2 cellular contexts compared by ENCODE assay signal in the genomic region with DNA sequence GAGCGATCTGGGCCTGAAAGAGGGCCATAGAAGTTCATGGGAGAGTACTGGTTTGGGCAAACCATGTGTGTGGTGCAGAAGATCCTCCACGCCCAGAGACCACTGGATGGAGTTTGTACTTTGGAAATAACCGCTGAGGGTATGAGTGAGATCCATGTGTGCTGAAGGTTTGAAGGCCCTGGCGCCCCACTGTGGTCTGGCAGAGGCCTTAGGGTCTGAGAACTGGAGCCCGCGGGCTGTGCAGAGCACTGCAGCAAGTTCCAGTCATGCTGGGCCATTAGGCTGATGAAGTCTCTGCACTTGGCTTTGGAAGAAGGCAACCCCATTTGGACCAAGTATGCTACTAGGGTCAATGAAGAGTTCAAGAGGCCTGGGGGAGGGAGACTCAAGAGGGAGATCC.
TF ChIP-seq lines count a peak whose summit lies in the region.

No MANE protein-coding gene starts in this region.

TF ChIP-seq in GM23338, 12 proteins besides CTCF, POLR2A, EP300 and RAD21 (continues in another document):
- TF ChIP-seq, protein P1, sequence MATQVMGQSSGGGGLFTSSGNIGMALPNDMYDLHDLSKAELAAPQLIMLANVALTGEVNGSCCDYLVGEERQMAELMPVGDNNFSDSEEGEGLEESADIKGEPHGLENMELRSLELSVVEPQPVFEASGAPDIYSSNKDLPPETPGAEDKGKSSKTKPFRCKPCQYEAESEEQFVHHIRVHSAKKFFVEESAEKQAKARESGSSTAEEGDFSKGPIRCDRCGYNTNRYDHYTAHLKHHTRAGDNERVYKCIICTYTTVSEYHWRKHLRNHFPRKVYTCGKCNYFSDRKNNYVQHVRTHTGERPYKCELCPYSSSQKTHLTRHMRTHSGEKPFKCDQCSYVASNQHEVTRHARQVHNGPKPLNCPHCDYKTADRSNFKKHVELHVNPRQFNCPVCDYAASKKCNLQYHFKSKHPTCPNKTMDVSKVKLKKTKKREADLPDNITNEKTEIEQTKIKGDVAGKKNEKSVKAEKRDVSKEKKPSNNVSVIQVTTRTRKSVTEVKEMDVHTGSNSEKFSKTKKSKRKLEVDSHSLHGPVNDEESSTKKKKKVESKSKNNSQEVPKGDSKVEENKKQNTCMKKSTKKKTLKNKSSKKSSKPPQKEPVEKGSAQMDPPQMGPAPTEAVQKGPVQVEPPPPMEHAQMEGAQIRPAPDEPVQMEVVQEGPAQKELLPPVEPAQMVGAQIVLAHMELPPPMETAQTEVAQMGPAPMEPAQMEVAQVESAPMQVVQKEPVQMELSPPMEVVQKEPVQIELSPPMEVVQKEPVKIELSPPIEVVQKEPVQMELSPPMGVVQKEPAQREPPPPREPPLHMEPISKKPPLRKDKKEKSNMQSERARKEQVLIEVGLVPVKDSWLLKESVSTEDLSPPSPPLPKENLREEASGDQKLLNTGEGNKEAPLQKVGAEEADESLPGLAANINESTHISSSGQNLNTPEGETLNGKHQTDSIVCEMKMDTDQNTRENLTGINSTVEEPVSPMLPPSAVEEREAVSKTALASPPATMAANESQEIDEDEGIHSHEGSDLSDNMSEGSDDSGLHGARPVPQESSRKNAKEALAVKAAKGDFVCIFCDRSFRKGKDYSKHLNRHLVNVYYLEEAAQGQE (IDR thresholded peaks at IDR 0.05; ENCODE audit: unreplicated experiment), result no peak
- no peak for TF ChIP-seq EZH2 (IDR thresholded peaks at IDR 0.05; ENCODE audit: low read depth, unreplicated experiment)
- TF ChIP-seq CREB1 (CRISPR knock-in tag; IDR thresholded peaks at IDR 0.05; ENCODE audit: low read depth), result no peak
- no peak for TF ChIP-seq POLR2AphosphoS5 (IDR thresholded peaks at IDR 0.05; ENCODE audit: low read depth)
- no peak for TF ChIP-seq NANOG (IDR thresholded peaks at IDR 0.05; ENCODE audit: borderline replicate concordance)
- TF ChIP-seq, protein P2, sequence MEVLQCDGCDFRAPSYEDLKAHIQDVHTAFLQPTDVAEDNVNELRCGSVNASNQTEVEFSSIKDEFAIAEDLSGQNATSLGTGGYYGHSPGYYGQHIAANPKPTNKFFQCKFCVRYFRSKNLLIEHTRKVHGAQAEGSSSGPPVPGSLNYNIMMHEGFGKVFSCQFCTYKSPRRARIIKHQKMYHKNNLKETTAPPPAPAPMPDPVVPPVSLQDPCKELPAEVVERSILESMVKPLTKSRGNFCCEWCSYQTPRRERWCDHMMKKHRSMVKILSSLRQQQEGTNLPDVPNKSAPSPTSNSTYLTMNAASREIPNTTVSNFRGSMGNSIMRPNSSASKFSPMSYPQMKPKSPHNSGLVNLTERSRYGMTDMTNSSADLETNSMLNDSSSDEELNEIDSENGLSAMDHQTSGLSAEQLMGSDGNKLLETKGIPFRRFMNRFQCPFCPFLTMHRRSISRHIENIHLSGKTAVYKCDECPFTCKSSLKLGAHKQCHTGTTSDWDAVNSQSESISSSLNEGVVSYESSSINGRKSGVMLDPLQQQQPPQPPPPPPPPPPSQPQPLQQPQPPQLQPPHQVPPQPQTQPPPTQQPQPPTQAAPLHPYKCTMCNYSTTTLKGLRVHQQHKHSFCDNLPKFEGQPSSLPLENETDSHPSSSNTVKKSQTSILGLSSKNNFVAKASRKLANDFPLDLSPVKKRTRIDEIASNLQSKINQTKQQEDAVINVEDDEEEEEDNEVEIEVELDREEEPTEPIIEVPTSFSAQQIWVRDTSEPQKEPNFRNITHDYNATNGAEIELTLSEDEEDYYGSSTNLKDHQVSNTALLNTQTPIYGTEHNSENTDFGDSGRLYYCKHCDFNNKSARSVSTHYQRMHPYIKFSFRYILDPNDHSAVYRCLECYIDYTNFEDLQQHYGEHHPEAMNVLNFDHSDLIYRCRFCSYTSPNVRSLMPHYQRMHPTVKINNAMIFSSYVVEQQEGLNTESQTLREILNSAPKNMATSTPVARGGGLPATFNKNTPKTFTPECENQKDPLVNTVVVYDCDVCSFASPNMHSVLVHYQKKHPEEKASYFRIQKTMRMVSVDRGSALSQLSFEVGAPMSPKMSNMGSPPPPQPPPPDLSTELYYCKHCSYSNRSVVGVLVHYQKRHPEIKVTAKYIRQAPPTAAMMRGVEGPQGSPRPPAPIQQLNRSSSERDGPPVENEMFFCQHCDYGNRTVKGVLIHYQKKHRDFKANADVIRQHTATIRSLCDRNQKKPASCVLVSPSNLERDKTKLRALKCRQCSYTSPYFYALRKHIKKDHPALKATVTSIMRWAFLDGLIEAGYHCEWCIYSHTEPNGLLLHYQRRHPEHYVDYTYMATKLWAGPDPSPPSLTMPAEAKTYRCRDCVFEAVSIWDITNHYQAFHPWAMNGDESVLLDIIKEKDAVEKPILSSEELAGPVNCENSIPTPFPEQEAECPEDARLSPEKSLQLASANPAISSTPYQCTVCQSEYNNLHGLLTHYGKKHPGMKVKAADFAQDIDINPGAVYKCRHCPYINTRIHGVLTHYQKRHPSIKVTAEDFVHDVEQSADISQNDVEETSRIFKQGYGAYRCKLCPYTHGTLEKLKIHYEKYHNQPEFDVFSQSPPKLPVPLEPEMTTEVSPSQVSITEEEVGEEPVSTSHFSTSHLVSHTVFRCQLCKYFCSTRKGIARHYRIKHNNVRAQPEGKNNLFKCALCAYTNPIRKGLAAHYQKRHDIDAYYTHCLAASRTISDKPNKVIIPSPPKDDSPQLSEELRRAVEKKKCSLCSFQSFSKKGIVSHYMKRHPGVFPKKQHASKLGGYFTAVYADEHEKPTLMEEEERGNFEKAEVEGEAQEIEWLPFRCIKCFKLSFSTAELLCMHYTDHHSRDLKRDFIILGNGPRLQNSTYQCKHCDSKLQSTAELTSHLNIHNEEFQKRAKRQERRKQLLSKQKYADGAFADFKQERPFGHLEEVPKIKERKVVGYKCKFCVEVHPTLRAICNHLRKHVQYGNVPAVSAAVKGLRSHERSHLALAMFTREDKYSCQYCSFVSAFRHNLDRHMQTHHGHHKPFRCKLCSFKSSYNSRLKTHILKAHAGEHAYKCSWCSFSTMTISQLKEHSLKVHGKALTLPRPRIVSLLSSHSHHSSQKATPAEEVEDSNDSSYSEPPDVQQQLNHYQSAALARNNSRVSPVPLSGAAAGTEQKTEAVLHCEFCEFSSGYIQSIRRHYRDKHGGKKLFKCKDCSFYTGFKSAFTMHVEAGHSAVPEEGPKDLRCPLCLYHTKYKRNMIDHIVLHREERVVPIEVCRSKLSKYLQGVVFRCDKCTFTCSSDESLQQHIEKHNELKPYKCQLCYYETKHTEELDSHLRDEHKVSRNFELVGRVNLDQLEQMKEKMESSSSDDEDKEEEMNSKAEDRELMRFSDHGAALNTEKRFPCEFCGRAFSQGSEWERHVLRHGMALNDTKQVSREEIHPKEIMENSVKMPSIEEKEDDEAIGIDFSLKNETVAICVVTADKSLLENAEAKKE (CRISPR knock-in tag; IDR thresholded peaks at IDR 0.05), result no peak
- no peak for TF ChIP-seq EZH2phosphoT487 (IDR thresholded peaks at IDR 0.05; ENCODE audit: unreplicated experiment)
- TF ChIP-seq, protein P3, sequence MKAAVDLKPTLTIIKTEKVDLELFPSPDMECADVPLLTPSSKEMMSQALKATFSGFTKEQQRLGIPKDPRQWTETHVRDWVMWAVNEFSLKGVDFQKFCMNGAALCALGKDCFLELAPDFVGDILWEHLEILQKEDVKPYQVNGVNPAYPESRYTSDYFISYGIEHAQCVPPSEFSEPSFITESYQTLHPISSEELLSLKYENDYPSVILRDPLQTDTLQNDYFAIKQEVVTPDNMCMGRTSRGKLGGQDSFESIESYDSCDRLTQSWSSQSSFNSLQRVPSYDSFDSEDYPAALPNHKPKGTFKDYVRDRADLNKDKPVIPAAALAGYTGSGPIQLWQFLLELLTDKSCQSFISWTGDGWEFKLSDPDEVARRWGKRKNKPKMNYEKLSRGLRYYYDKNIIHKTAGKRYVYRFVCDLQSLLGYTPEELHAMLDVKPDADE (IDR thresholded peaks at IDR 0.05), result no peak
- TF ChIP-seq JUNB (IDR thresholded peaks at IDR 0.05; ENCODE audit: unreplicated experiment), result no peak
- no peak for TF ChIP-seq ZNF331 (CRISPR knock-in tag; IDR thresholded peaks at IDR 0.05; ENCODE audit: low read depth)

TF ChIP-seq in K562, 482 proteins besides CTCF, POLR2A, EP300 and RAD21 (continued from another document):
- TF ChIP-seq, protein P4, sequence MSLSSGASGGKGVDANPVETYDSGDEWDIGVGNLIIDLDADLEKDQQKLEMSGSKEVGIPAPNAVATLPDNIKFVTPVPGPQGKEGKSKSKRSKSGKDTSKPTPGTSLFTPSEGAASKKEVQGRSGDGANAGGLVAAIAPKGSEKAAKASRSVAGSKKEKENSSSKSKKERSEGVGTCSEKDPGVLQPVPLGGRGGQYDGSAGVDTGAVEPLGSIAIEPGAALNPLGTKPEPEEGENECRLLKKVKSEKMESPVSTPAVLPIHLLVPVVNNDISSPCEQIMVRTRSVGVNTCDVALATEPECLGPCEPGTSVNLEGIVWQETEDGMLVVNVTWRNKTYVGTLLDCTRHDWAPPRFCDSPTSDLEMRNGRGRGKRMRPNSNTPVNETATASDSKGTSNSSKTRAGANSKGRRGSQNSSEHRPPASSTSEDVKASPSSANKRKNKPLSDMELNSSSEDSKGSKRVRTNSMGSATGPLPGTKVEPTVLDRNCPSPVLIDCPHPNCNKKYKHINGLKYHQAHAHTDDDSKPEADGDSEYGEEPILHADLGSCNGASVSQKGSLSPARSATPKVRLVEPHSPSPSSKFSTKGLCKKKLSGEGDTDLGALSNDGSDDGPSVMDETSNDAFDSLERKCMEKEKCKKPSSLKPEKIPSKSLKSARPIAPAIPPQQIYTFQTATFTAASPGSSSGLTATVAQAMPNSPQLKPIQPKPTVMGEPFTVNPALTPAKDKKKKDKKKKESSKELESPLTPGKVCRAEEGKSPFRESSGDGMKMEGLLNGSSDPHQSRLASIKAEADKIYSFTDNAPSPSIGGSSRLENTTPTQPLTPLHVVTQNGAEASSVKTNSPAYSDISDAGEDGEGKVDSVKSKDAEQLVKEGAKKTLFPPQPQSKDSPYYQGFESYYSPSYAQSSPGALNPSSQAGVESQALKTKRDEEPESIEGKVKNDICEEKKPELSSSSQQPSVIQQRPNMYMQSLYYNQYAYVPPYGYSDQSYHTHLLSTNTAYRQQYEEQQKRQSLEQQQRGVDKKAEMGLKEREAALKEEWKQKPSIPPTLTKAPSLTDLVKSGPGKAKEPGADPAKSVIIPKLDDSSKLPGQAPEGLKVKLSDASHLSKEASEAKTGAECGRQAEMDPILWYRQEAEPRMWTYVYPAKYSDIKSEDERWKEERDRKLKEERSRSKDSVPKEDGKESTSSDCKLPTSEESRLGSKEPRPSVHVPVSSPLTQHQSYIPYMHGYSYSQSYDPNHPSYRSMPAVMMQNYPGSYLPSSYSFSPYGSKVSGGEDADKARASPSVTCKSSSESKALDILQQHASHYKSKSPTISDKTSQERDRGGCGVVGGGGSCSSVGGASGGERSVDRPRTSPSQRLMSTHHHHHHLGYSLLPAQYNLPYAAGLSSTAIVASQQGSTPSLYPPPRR (CRISPR knock-in tag; IDR thresholded peaks at IDR 0.05; ENCODE audit: borderline replicate concordance), result no peak
- TF ChIP-seq CTBP1 (IDR thresholded peaks at IDR 0.05; ENCODE audit: borderline replicate concordance) (no peak), ZBED1 (IDR thresholded peaks at IDR 0.05) (no peak), SNRNP70 (optimal IDR thresholded peaks at IDR 0.05; ENCODE audit: low read depth, low read length) (no peak), TAF9B (IDR thresholded peaks at IDR 0.05; ENCODE audit: partially characterized antibody) (no peak), CBX3 (IDR thresholded peaks at IDR 0.05; ENCODE audit: borderline replicate concordance in 1 of 2, low read length in 2 of 2) (no peak), POLR2H (tag; IDR thresholded peaks at IDR 0.05; ENCODE audit: low read depth) (no peak), ZNF175 (CRISPR knock-in tag; IDR thresholded peaks at IDR 0.05; ENCODE audit: low read depth) (no peak), ZBTB17 (CRISPR knock-in tag; IDR thresholded peaks at IDR 0.05) (no peak), DACH1 (IDR thresholded peaks at IDR 0.05; ENCODE audit: partially characterized antibody) (no peak), NRF1 (conservative IDR thresholded peaks at IDR 0.05 in 1 of 2, IDR thresholded peaks at IDR 0.05 in 1 of 2) (no peak), RFX7 (CRISPR knock-in tag; IDR thresholded peaks at IDR 0.05) (no peak), ZBTB1 (CRISPR knock-in tag; IDR thresholded peaks at IDR 0.05; ENCODE audit: borderline replicate concordance, low read depth) (no peak), ZNF121 (CRISPR knock-in tag; conservative IDR thresholded peaks at IDR 0.05) (no peak), EWSR1 (IDR thresholded peaks at IDR 0.05; ENCODE audit: borderline replicate concordance, low read depth, partially characterized antibody) (no peak), FOXA1 (IDR thresholded peaks at IDR 0.05; ENCODE audit: borderline replicate concordance) (no peak)
- TF ChIP-seq, protein P5, sequence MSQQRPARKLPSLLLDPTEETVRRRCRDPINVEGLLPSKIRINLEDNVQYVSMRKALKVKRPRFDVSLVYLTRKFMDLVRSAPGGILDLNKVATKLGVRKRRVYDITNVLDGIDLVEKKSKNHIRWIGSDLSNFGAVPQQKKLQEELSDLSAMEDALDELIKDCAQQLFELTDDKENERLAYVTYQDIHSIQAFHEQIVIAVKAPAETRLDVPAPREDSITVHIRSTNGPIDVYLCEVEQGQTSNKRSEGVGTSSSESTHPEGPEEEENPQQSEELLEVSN (IDR thresholded peaks at IDR 0.05; ENCODE audit: borderline replicate concordance in 1 of 2, extremely low read depth in 1 of 2, insufficient read depth in 1 of 2, insufficient read length in 1 of 2, low read depth in 1 of 2, low read length in 1 of 2, poor library complexity in 1 of 2, severe bottlenecking in 1 of 2), result no peak
- TF ChIP-seq, protein P6, sequence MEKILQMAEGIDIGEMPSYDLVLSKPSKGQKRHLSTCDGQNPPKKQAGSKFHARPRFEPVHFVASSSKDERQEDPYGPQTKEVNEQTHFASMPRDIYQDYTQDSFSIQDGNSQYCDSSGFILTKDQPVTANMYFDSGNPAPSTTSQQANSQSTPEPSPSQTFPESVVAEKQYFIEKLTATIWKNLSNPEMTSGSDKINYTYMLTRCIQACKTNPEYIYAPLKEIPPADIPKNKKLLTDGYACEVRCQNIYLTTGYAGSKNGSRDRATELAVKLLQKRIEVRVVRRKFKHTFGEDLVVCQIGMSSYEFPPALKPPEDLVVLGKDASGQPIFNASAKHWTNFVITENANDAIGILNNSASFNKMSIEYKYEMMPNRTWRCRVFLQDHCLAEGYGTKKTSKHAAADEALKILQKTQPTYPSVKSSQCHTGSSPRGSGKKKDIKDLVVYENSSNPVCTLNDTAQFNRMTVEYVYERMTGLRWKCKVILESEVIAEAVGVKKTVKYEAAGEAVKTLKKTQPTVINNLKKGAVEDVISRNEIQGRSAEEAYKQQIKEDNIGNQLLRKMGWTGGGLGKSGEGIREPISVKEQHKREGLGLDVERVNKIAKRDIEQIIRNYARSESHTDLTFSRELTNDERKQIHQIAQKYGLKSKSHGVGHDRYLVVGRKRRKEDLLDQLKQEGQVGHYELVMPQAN (IDR thresholded peaks at IDR 0.05; ENCODE audit: borderline replicate concordance), result no peak
